9 cellular contexts compared by ENCODE assay signal in genomic region chr11:66113132-66113856, GRCh38. TPM values are rescaled to one million over a fixed set of nuclear protein-coding genes. Genes with fewer than 3 reads are reported as not detected.
DNase-seq lines count a peak whose midpoint lies in the region; TF ChIP-seq lines count a peak whose summit lies in the region.
"Had no signal": no experiment of that assay in that cellular context is flagged by ENCODE, and none has a peak within 500 bp of the region (broad histone marks: within the 10 kb centered on the region; RNA-seq: fewer than 3 reads in every experiment).

No MANE protein-coding gene starts in this region.

- H3F3A ChIP-seq in MM.1S (ENCODE audit: insufficient read depth, low read length) = peaks cover 12% of the 10 kb centered on the region

- no peak overlapping the region for H4K8ac ChIP-seq in mesenchymal stem cell (ENCODE audit: low read length)

- H2BK12ac ChIP-seq in mesenchymal stem cell (ENCODE audit: low read length in 2 of 2) = no peak overlapping the region

- no peak overlapping the region for H4K91ac ChIP-seq in mesenchymal stem cell (ENCODE audit: low read length)

- no peak overlapping the region for H3K4ac ChIP-seq in mesenchymal stem cell (ENCODE audit: low read depth in 1 of 2, low read length in 2 of 2)

- H3K9me2 ChIP-seq in MM.1S (replicated peaks; ENCODE audit: insufficient read depth, low read length) = no peaks in the 10 kb centered on the region

- H3K79me1 ChIP-seq in mesenchymal stem cell (replicated peaks; ENCODE audit: low read length, poor library complexity, severe bottlenecking) = peaks cover 17% of the 10 kb centered on the region

- peak overlapping the region; percentile 33 for H3K9ac ChIP-seq in mesenchymal stem cell (ENCODE audit: low read length)
- no peak overlapping the region for H3K9ac ChIP-seq in MM.1S (ENCODE audit: low read length)

- no peak overlapping the region for H3K4me3 ChIP-seq in mesenchymal stem cell (ENCODE audit: insufficient read depth in 1 of 2, low read depth in 1 of 2, low read length in 2 of 2)
- no peak overlapping the region for H3K4me3 ChIP-seq in MM.1S (ENCODE audit: low read length)

- H3K23ac ChIP-seq in mesenchymal stem cell (ENCODE audit: low read length in 2 of 2) = no peak overlapping the region

- DNase-seq in CD14-positive monocyte (ENCODE audit: low spot score) (no peak), HFFc6 (peak; percentile 84), mesenchymal stem cell (peak; percentile 88), NCI-H128 (lab: John Stamatoyannopoulos, UW; ENCODE audit: unreplicated experiment) (no peak), GM10266 (ENCODE audit: extremely low spot score) (no peak), MM.1S (no peak), NCI-H2107 treated with DMSO at 0.1 percent for 48 hours (lab: John Stamatoyannopoulos, UW; ENCODE audit: unreplicated experiment) (no peak)
- no peak for DNase-seq in activated naive CD8-positive, alpha-beta T cell treated with anti-CD3 and anti-CD28 coated beads for 36 hours
- DNase-seq: NCI-H524 treated with DMSO at 0.1 percent for 48 hours had no signal

- H2AFZ ChIP-seq in mesenchymal stem cell (ENCODE audit: low read depth, low read length) (no peak overlapping the region), MM.1S (ENCODE audit: low read length) (no peak overlapping the region)

- peaks cover 15% of the 10 kb centered on the region for H3K4me1 ChIP-seq in mesenchymal stem cell (ENCODE audit: control insufficient read depth, insufficient read depth, low read depth, low read length)
- peaks cover 28% of the 10 kb centered on the region for H3K4me1 ChIP-seq in MM.1S (ENCODE audit: low read length)

- H3K14ac ChIP-seq in mesenchymal stem cell (ENCODE audit: low read length in 2 of 2) = no peak overlapping the region

- H3K36me3 ChIP-seq in mesenchymal stem cell (ENCODE audit: control insufficient read depth in 1 of 2, insufficient read depth in 2 of 2, low read depth in 1 of 2, low read length in 2 of 2) (no peaks in the 10 kb centered on the region), MM.1S (replicated peaks; ENCODE audit: insufficient read depth, low read length) (no peaks in the 10 kb centered on the region)

- no peak overlapping the region for H2BK120ac ChIP-seq in mesenchymal stem cell (ENCODE audit: low read depth, low read length)

- H3K79me2 ChIP-seq in MM.1S (ENCODE audit: low read length) = peaks cover 18% of the 10 kb centered on the region

- H3K27ac Mint-ChIP-seq in CD14-positive monocyte = peak overlapping the region; percentile 85 to 95 (median 91)
- H3K27ac Mint-ChIP-seq in HFFc6 = peak overlapping the region; percentile 91
- H3K27ac Mint-ChIP-seq in activated naive CD8-positive, alpha-beta T cell treated with anti-CD3 and anti-CD28 coated beads for 36 hours = peak overlapping the region; percentile 69

- peaks cover 0 to 19% of the 10 kb centered on the region in 2 donors for H3K36me3 Mint-ChIP-seq in CD14-positive monocyte
- H3K36me3 Mint-ChIP-seq in HFFc6 (ENCODE audit: low read depth) = peaks cover 12% of the 10 kb centered on the region
- peaks cover 15% of the 10 kb centered on the region for H3K36me3 Mint-ChIP-seq in activated naive CD8-positive, alpha-beta T cell treated with anti-CD3 and anti-CD28 coated beads for 36 hours

- no peak overlapping the region for H2AK5ac ChIP-seq in mesenchymal stem cell (ENCODE audit: low read length, severe bottlenecking)

- H3K4me2 ChIP-seq in mesenchymal stem cell (ENCODE audit: low read length, poor library complexity, severe bottlenecking) (peak overlapping the region; percentile 5), MM.1S (ENCODE audit: low read depth, low read length) (no peak overlapping the region)

- H2BK15ac ChIP-seq in mesenchymal stem cell (ENCODE audit: low read depth, poor library complexity, severe bottlenecking) = no peak overlapping the region

- H3K4me1 Mint-ChIP-seq in CD14-positive monocyte (peaks cover 71% of the 10 kb centered on the region), HFFc6 (ENCODE audit: low read depth) (peaks cover 86% of the 10 kb centered on the region)
- H3K4me1 Mint-ChIP-seq in activated naive CD8-positive, alpha-beta T cell treated with anti-CD3 and anti-CD28 coated beads for 36 hours = peaks cover 89% of the 10 kb centered on the region

- no peak for TF ChIP-seq CTCF in CD14-positive monocyte (IDR thresholded peaks at IDR 0.05)
- TF ChIP-seq CTCF in HFFc6 (IDR thresholded peaks at IDR 0.05) = no peak
- TF ChIP-seq CTCF in GM10266 (IDR thresholded peaks at IDR 0.05; ENCODE audit: control insufficient read depth, insufficient read depth, low read depth, missing control alignments) = no peak
- TF ChIP-seq CTCF in MM.1S (IDR thresholded peaks at IDR 0.05; ENCODE audit: low read length) = no peak

- H3K9me3 Mint-ChIP-seq in CD14-positive monocyte (no peaks in the 10 kb centered on the region), HFFc6 (no peaks in the 10 kb centered on the region)
- H3K9me3 Mint-ChIP-seq in activated naive CD8-positive, alpha-beta T cell treated with anti-CD3 and anti-CD28 coated beads for 36 hours = no peaks in the 10 kb centered on the region

- no peak overlapping the region for H3K18ac ChIP-seq in mesenchymal stem cell (ENCODE audit: low read depth in 1 of 2, low read length in 2 of 2)

- 0% methylated on average over 1 of the region's 4 CpGs for WGBS in mesenchymal stem cell

- H3K27ac ChIP-seq in mesenchymal stem cell (ENCODE audit: low read length, poor library complexity, severe bottlenecking) = peak overlapping the region; percentile 66
- no peak overlapping the region for H3K27ac ChIP-seq in MM.1S (ENCODE audit: low read length)

- no peak overlapping the region for H2BK5ac ChIP-seq in mesenchymal stem cell (ENCODE audit: low read depth, low read length, poor library complexity, severe bottlenecking)

- H3K4me3 Mint-ChIP-seq in CD14-positive monocyte = peak overlapping the region; percentile 60 to 85
- H3K4me3 Mint-ChIP-seq in HFFc6 = peak overlapping the region; percentile 82
- peak overlapping the region; percentile 38 for H3K4me3 Mint-ChIP-seq in activated naive CD8-positive, alpha-beta T cell treated with anti-CD3 and anti-CD28 coated beads for 36 hours

- H3K27me3 Mint-ChIP-seq in CD14-positive monocyte (ENCODE audit: low read depth in 3 of 3) = peaks cover 0 to 7% (median 3%) of the 10 kb centered on the region in 3 donors
- H3K27me3 Mint-ChIP-seq in HFFc6 (ENCODE audit: insufficient read depth) = no peaks in the 10 kb centered on the region; the same call in 1 of the 2 replicates
- H3K27me3 Mint-ChIP-seq in activated naive CD8-positive, alpha-beta T cell treated with anti-CD3 and anti-CD28 coated beads for 36 hours = no peaks in the 10 kb centered on the region

- no peaks in the 10 kb centered on the region for H4K20me1 ChIP-seq in MM.1S (ENCODE audit: insufficient read depth, low read length)

- H3K9me3 ChIP-seq in mesenchymal stem cell (ENCODE audit: control insufficient read depth, low read length) = no peaks in the 10 kb centered on the region
- no peaks in the 10 kb centered on the region for H3K9me3 ChIP-seq in MM.1S (replicated peaks; ENCODE audit: insufficient read depth, low read length)

- intact Hi-C loops in CD14-positive monocyte (cut with micrococcal nuclease) = loop anchor here in 1 of 2 donors (5.0 kb wide), 1 partner anchor 41 kb away; the partner anchor contains the start of gene PACS1

- H3K27me3 ChIP-seq in mesenchymal stem cell (ENCODE audit: control insufficient read depth in 1 of 2, insufficient read depth in 1 of 2, low read length in 2 of 2) (no peaks in the 10 kb centered on the region), MM.1S (replicated peaks; ENCODE audit: insufficient read depth, low read length) (no peaks in the 10 kb centered on the region)

RNA-seq across cellular contexts. Expression of gene PACS1, which starts 43.2 kb away (rescaled TPM):
- polyA plus RNA-seq in CD14-positive monocyte = 10 to 100 TPM in 1 of 2 donors, 1 to 10 TPM in 1; 8.1 to 12.4 TPM
- total RNA-seq in HFFc6 (2021; fragmentation: NEBNext Ultra II Directional; extraction: Animal tissue kit (Norgen Biotek cat#: 25700)) = 100 to 1,000 TPM in 2 of 6 experiments, 10 to 100 TPM in 4; 82.8 to 114 (median 91.8) TPM
- total RNA-seq in activated naive CD8-positive, alpha-beta T cell treated with anti-CD3 and anti-CD28 coated beads for 36 hours = 10 to 100 TPM; 58.4 to 61.4 TPM
- 52.9 TPM for polyA plus RNA-seq in mesenchymal stem cell (2013, experiment 1 of 2)
- polyA plus RNA-seq in mesenchymal stem cell (2013, experiment 2 of 2) = 52.3 TPM

Comparison
In these comparisons a context has a peak if more than half of its experiments do, and no peak if none do; other contexts are left out.
1. DNase-seq: peak in HFFc6 (single experiment) and mesenchymal stem cell (single experiment); none in CD14-positive monocyte (single experiment), activated naive CD8-positive, alpha-beta T cell treated with anti-CD3 and anti-CD28 coated beads for 36 hours (single experiment), NCI-H128 (single experiment), GM10266 (single experiment), MM.1S (single experiment) and NCI-H2107 treated with DMSO at 0.1 percent for 48 hours (single experiment).
2. Peak in every context shown above with its lines, with median percentiles within 50 percentile points of each other: H3K27ac Mint-ChIP-seq and H3K4me3 Mint-ChIP-seq.